In the genomic region with DNA sequence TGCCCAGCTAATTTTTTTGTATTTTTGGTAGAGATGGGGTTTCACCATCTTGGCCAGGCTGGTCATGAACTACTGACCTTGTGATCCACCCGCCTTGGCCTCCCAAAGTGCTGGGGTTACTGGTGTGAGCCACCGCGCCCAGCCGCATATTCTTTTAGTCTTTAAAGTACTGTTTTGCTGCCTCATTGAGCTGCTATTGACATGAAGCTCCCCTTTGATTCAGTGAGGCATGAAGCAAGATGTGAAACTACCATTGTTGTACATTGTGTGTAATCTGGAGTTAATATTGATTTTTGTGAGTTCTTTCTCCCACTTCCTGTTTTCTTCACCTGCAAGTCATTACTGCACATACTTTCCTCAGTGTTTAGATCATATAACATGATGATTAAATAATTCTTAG, we compare ENCODE assay signal across 9 cellular contexts.
DNase-seq lines count a peak whose midpoint lies in the region; ATAC-seq and TF ChIP-seq lines count a peak whose summit lies in the region.
"Had no signal": no experiment of that assay in that cellular context is flagged by ENCODE, and none has a peak within 500 bp of the region (broad histone marks: within the 10 kb centered on the region; RNA-seq: fewer than 3 reads in every experiment).

No MANE protein-coding gene starts in this region.

- no peaks in the 10 kb centered on the region for H3K27me3 ChIP-seq in gastrocnemius medialis

- H3K4me1 ChIP-seq in gastrocnemius medialis = peaks cover 10 to 13% of the 10 kb centered on the region in 2 donors

- peaks cover 0 to 26% of the 10 kb centered on the region in 2 donors for H3K36me3 ChIP-seq in gastrocnemius medialis

- H3K9me3 ChIP-seq in gastrocnemius medialis = no peaks in the 10 kb centered on the region

- DNase-seq in GM12864 (ENCODE audit: low read depth) (peak; percentile 42), NCI-H510A treated with DMSO at 0.1 percent for 48 hours (lab: John Stamatoyannopoulos, UW) (peak; percentile 40), gastrocnemius medialis (no peak), posterior vena cava (ENCODE audit: low spot score) (no peak), ecto neural progenitor cell (ENCODE audit: low spot score) (no peak)
- no peak for DNase-seq in NK-92 treated with Interleukin-12 subunit alpha and Interleukin-12 subunit beta, amount 100 ng/mL, for 24 hours (lab: John Stamatoyannopoulos, UW)
- DNase-seq: Kasumi-1 had no signal

- in situ Hi-C loops in gastrocnemius medialis (cut with MboI; ENCODE audit: low sequenced_read_pairs in 4 of 4) = no loop called here

- intact Hi-C loops in gastrocnemius medialis (cut with DNase I; ENCODE audit: low total_unique reads) = no loop called here
- intact Hi-C loops in posterior vena cava (cut with DNase I) = no loop called here

- no peak for TF ChIP-seq CTCF in GM12864 (IDR thresholded peaks at IDR 0.05; ENCODE audit: low read depth, low read length, missing control alignments)
- TF ChIP-seq CTCF in gastrocnemius medialis (IDR thresholded peaks at IDR 0.05 in 4 of 5, conservative IDR thresholded peaks at IDR 0.05 in 1 of 5) = no peak

- ATAC-seq in GM19455 (IDR thresholded peaks at IDR 0.05; ENCODE audit: unreplicated experiment) (peak; percentile 84), HG03066 (IDR thresholded peaks at IDR 0.05; ENCODE audit: low read depth, unreplicated experiment) (peak; percentile 96), gastrocnemius medialis (no peak)

- H3K4me3 ChIP-seq in GM12864 (ENCODE audit: low read depth, low read length) (no peak overlapping the region), gastrocnemius medialis (no peak overlapping the region)

- no peak overlapping the region for H3K27ac ChIP-seq in gastrocnemius medialis

- TF ChIP-seq POLR2A in gastrocnemius medialis (IDR thresholded peaks at IDR 0.05) = no peak

Comparison
In these comparisons a context has a peak if more than half of its experiments do, and no peak if none do; other contexts are left out.
1. DNase-seq: peak in GM12864 (single experiment) and NCI-H510A treated with DMSO at 0.1 percent for 48 hours (single experiment); none in gastrocnemius medialis (0 of 2), NK-92 treated with Interleukin-12 subunit alpha and Interleukin-12 subunit beta, amount 100 ng/mL, for 24 hours (single experiment), posterior vena cava (single experiment) and ecto neural progenitor cell (single experiment).
2. ATAC-seq: peak in GM19455 (single experiment) and HG03066 (single experiment); none in gastrocnemius medialis (0 of 2).